ENCODE assay signal across 1 cellular context in genomic region chr2:79552653-79553052, GRCh38.
TF ChIP-seq lines count a peak whose summit lies in the region.

No MANE protein-coding gene starts in this region.

TF ChIP-seq in GM23338, 12 proteins besides CTCF, POLR2A, EP300 and RAD21 (continued from another document):
- TF ChIP-seq ZNF462 (CRISPR knock-in tag; IDR thresholded peaks at IDR 0.05) (no peak), REST (IDR thresholded peaks at IDR 0.05; ENCODE audit: unreplicated experiment) (no peak), NANOG (IDR thresholded peaks at IDR 0.05; ENCODE audit: borderline replicate concordance) (no peak), EZH2 (IDR thresholded peaks at IDR 0.05; ENCODE audit: low read depth, unreplicated experiment) (no peak), EZH2phosphoT487 (IDR thresholded peaks at IDR 0.05; ENCODE audit: unreplicated experiment) (no peak), CREB1 (CRISPR knock-in tag; IDR thresholded peaks at IDR 0.05; ENCODE audit: low read depth) (no peak), JUNB (IDR thresholded peaks at IDR 0.05; ENCODE audit: unreplicated experiment) (no peak)
- TF ChIP-seq, protein P1, sequence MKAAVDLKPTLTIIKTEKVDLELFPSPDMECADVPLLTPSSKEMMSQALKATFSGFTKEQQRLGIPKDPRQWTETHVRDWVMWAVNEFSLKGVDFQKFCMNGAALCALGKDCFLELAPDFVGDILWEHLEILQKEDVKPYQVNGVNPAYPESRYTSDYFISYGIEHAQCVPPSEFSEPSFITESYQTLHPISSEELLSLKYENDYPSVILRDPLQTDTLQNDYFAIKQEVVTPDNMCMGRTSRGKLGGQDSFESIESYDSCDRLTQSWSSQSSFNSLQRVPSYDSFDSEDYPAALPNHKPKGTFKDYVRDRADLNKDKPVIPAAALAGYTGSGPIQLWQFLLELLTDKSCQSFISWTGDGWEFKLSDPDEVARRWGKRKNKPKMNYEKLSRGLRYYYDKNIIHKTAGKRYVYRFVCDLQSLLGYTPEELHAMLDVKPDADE (IDR thresholded peaks at IDR 0.05) = no peak
